9 cellular contexts compared by ENCODE assay signal in the genomic region with DNA sequence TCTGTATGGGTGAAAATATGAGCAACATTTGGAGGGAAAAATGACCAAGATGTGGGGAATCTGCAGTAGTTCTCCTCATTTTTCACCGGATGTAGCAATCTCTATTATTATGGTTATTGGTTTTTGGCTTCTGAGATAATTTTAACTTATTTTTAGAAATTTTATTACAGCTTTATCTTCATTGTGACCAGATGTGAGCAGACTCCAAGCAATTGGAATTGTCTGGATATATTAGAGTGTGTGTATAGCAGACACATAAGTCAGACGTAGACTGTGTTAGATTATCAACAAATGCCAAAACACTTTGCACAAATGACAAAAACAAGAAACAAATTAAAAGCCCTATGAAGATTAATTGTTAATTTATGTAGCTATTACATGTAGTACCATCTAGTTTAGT.
"Had no signal": no experiment of that assay in that cellular context is flagged by ENCODE, and none has a peak within 500 bp of the region (broad histone marks: within the 10 kb centered on the region; RNA-seq: fewer than 3 reads in every experiment).

No MANE protein-coding gene starts in this region.

- H3K4me1 ChIP-seq: HAP-1 had no signal

- H3K36me3 ChIP-seq: HAP-1 had no signal

- H2AFZ ChIP-seq: GM23248, GM23338 had no signal

- DNase-seq: GM23248, GOT3, H7, H9, HCEC 1CT, HFFc6 had no signal

- H3K27ac ChIP-seq: GM23248 had no signal

- ATAC-seq: GM23338, HCT116 had no signal

- H3K4me2 ChIP-seq: GM23338 had no signal

- H3K9ac ChIP-seq: GM23248 had no signal

- H3K9me3 ChIP-seq: HAP-1 had no signal

- H3K4me3 ChIP-seq: GM23248, GM23338, HAP-1 had no signal
